8 cellular contexts compared by ENCODE assay signal in genomic region chr6:98946877-98947410, GRCh38. TPM values are rescaled to one million over a fixed set of nuclear protein-coding genes. Genes with fewer than 3 reads are reported as not detected.
A peak's percentile ranks its signal among the peaks of the same experiment; 100 is the strongest.
DNase-seq lines count a peak whose midpoint lies in the region; ATAC-seq and TF ChIP-seq lines count a peak whose summit lies in the region.

No MANE protein-coding gene starts in this region.

- H3K36me3 Mint-ChIP-seq in activated B cell treated with CpG ODN at 0.5 μM for 24 hours (ENCODE audit: low read depth) (peaks cover 15% of the 10 kb centered on the region), memory B cell (peaks cover 6% of the 10 kb centered on the region)
- peaks cover 15% of the 10 kb centered on the region for H3K36me3 Mint-ChIP-seq in stimulated activated effector memory CD8-positive, alpha-beta T cell treated with anti-CD3 and anti-CD28 coated beads, Interleukin-12 subunit alpha, Interleukin-12 subunit beta, amount 100 ng/mL, for 72 hours

- peaks cover 12% of the 10 kb centered on the region; the same call in 1 of the 2 replicates for H3K4me1 ChIP-seq in MM.1S (ENCODE audit: low read length)
- peaks cover 7% of the 10 kb centered on the region for H3K4me1 ChIP-seq in colonic mucosa

- H3K27me3 Mint-ChIP-seq in activated B cell treated with CpG ODN at 0.5 μM for 24 hours (no peaks in the 10 kb centered on the region), memory B cell (no peaks in the 10 kb centered on the region)

- H3K4me3 ChIP-seq in GM12875 (ENCODE audit: low read depth, low read length) (peak overlapping the region; percentile 62), HFF-Myc (replicated peaks; ENCODE audit: low read depth, low read length) (peak overlapping the region; percentile 94), MM.1S (ENCODE audit: low read length) (peak overlapping the region; percentile 98), colonic mucosa (peak overlapping the region; percentile 84)

- H3K9me3 Mint-ChIP-seq in activated B cell treated with CpG ODN at 0.5 μM for 24 hours (peaks cover 13% of the 10 kb centered on the region), memory B cell (peaks cover 4% of the 10 kb centered on the region)
- no peaks in the 10 kb centered on the region for H3K9me3 Mint-ChIP-seq in stimulated activated effector memory CD8-positive, alpha-beta T cell treated with anti-CD3 and anti-CD28 coated beads, Interleukin-12 subunit alpha, Interleukin-12 subunit beta, amount 100 ng/mL, for 72 hours

- H3K9ac ChIP-seq in MM.1S (ENCODE audit: low read length) = peak overlapping the region; percentile 83
- peak overlapping the region; percentile 81 to 93 for H3K9ac ChIP-seq in colonic mucosa (ENCODE audit: low read depth in 2 of 2, low read length in 2 of 2)

- H3K4me3 Mint-ChIP-seq in activated B cell treated with CpG ODN at 0.5 μM for 24 hours = peak overlapping the region; percentile 91
- H3K4me3 Mint-ChIP-seq in memory B cell = peak overlapping the region; percentile 93
- H3K4me3 Mint-ChIP-seq in stimulated activated effector memory CD8-positive, alpha-beta T cell treated with anti-CD3 and anti-CD28 coated beads, Interleukin-12 subunit alpha, Interleukin-12 subunit beta, amount 100 ng/mL, for 72 hours = peak overlapping the region; percentile 90

- peak overlapping the region; percentile 85 for H2AFZ ChIP-seq in MM.1S (ENCODE audit: low read length)

- H3K36me3 ChIP-seq in MM.1S (replicated peaks; ENCODE audit: insufficient read depth, low read length) (no peaks in the 10 kb centered on the region), colonic mucosa (no peaks in the 10 kb centered on the region)

- DNase-seq in HFF-Myc (ENCODE audit: extremely low read depth, low read depth) (peak; percentile 19), MM.1S (peak; percentile 65), activated B cell treated with CpG ODN at 0.5 μM for 24 hours (no peak), colonic mucosa (peak; percentile 50), memory B cell (ENCODE audit: low spot score in 2 of 2) (peak in 1 of 2 donors; percentile 9), NCI-H187 treated with DMSO at 0.1 percent for 48 hours (lab: John Stamatoyannopoulos, UW) (no peak)
- DNase-seq in stimulated activated effector memory CD8-positive, alpha-beta T cell treated with anti-CD3 and anti-CD28 coated beads, Interleukin-12 subunit alpha, Interleukin-12 subunit beta, amount 100 ng/mL, for 72 hours (ENCODE audit: low spot score in 2 of 2) = peak; percentile 6 to 68

- POLR2A ChIA-PET in activated B cell treated with CpG ODN at 0.5 μM for 24 hours (lab: Charles Lee) = no interaction called here

- peaks cover 36% of the 10 kb centered on the region for H3K4me1 Mint-ChIP-seq in activated B cell treated with CpG ODN at 0.5 μM for 24 hours
- peaks cover 21% of the 10 kb centered on the region for H3K4me1 Mint-ChIP-seq in memory B cell
- H3K4me1 Mint-ChIP-seq in stimulated activated effector memory CD8-positive, alpha-beta T cell treated with anti-CD3 and anti-CD28 coated beads, Interleukin-12 subunit alpha, Interleukin-12 subunit beta, amount 100 ng/mL, for 72 hours = peaks cover 30% of the 10 kb centered on the region

- ATAC-seq in activated B cell treated with CpG ODN at 0.5 μM for 24 hours (ENCODE audit: low read depth) (no peak), memory B cell (ENCODE audit: low read depth) (peak; percentile 14)
- ATAC-seq in stimulated activated effector memory CD8-positive, alpha-beta T cell treated with anti-CD3 and anti-CD28 coated beads, Interleukin-12 subunit alpha, Interleukin-12 subunit beta, amount 100 ng/mL, for 72 hours = peak; percentile 11

- CTCF ChIA-PET in activated B cell treated with CpG ODN at 0.5 μM for 24 hours (lab: Charles Lee) = no interaction called here

- peaks cover 53% of the 10 kb centered on the region for H3K79me2 ChIP-seq in MM.1S (ENCODE audit: low read length)

- no peak for TF ChIP-seq CTCF in GM12875 (IDR thresholded peaks at IDR 0.05; ENCODE audit: borderline replicate concordance, insufficient read depth, low read depth, low read length)
- no peak for TF ChIP-seq CTCF in HFF-Myc (IDR thresholded peaks at IDR 0.05; ENCODE audit: low read depth, low read length, missing control alignments)
- no peak for TF ChIP-seq CTCF in MM.1S (IDR thresholded peaks at IDR 0.05; ENCODE audit: low read length)
- TF ChIP-seq CTCF in activated B cell treated with CpG ODN at 0.5 μM for 24 hours (IDR thresholded peaks at IDR 0.05) = no peak
- TF ChIP-seq CTCF in colonic mucosa (IDR thresholded peaks at IDR 0.05) = no peak

- no peaks in the 10 kb centered on the region for H3K9me2 ChIP-seq in MM.1S (replicated peaks; ENCODE audit: insufficient read depth, low read length)

- H3K9me3 ChIP-seq in MM.1S (replicated peaks; ENCODE audit: insufficient read depth, low read length) (no peaks in the 10 kb centered on the region), colonic mucosa (no peaks in the 10 kb centered on the region)

- H3K27ac ChIP-seq in MM.1S (ENCODE audit: low read length) (peak overlapping the region; percentile 81), colonic mucosa (peak overlapping the region; percentile 93)

- no peaks in the 10 kb centered on the region for H3K27me3 ChIP-seq in MM.1S (replicated peaks; ENCODE audit: insufficient read depth, low read length)
- H3K27me3 ChIP-seq in colonic mucosa = no peaks in the 10 kb centered on the region

- H3K4me2 ChIP-seq in MM.1S (ENCODE audit: low read depth, low read length) = peak overlapping the region; percentile 95

- intact Hi-C loops in activated B cell treated with CpG ODN at 0.5 μM for 24 hours (cut with micrococcal nuclease) = loop anchor here (2.0 to 10.0 kb wide), 8 partner anchors 100 to 1938 kb away; partner anchors contain the start of genes ASCC3, CCNC, MMS22L and PNISR
- intact Hi-C loops in colonic mucosa (cut with DNase I) = no loop called here

- H3K27ac Mint-ChIP-seq in activated B cell treated with CpG ODN at 0.5 μM for 24 hours (peak overlapping the region; percentile 86), memory B cell (peak overlapping the region; percentile 96)
- peak overlapping the region; percentile 97 for H3K27ac Mint-ChIP-seq in stimulated activated effector memory CD8-positive, alpha-beta T cell treated with anti-CD3 and anti-CD28 coated beads, Interleukin-12 subunit alpha, Interleukin-12 subunit beta, amount 100 ng/mL, for 72 hours

- no peaks in the 10 kb centered on the region for H4K20me1 ChIP-seq in MM.1S (ENCODE audit: insufficient read depth, low read length)

- H3F3A ChIP-seq in MM.1S (ENCODE audit: insufficient read depth, low read length) = peaks cover 9% of the 10 kb centered on the region; the same call in 1 of the 2 replicates

RNA-seq across cellular contexts. Expression of gene FBXL4, which starts 0.8 kb away (rescaled TPM):
- total RNA-seq in activated B cell treated with CpG ODN at 0.5 μM for 24 hours (10.2 and 10.8 TPM in 2 replicates), colonic mucosa (10 to 100 TPM; 10.6 to 16.1 TPM)

Comparison
In these comparisons a context has a peak if more than half of its experiments do, and no peak if none do; other contexts are left out.
1. DNase-seq: peak in HFF-Myc (single experiment), MM.1S (single experiment), colonic mucosa (single experiment) and stimulated activated effector memory CD8-positive, alpha-beta T cell treated with anti-CD3 and anti-CD28 coated beads, Interleukin-12 subunit alpha, Interleukin-12 subunit beta, amount 100 ng/mL, for 72 hours (2 of 2); none in activated B cell treated with CpG ODN at 0.5 μM for 24 hours (single experiment) and NCI-H187 treated with DMSO at 0.1 percent for 48 hours (single experiment).
2. Peak in every context shown above with its lines, with median percentiles within 50 percentile points of each other: H3K4me3 ChIP-seq, H3K27ac Mint-ChIP-seq and H3K4me3 Mint-ChIP-seq.